In the genomic region with DNA sequence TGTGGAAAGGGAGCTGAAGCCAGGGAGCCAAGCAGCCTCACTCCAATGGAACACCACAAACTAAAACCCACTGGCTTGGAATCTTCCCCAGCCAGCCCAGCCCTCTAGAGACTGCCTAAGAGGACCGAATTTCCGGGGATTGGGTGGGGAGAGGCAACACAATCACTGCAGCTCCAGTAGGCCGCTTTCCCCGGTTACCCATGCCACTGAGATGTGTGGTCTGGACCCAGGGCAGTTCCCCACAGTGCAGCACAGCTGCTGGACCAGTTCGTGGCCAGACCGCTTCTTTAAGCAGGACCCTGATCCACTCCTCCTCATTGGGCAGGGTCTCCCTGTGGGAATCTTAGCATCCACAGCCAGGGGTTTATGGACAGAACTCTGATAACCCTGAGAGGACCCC, we compare ENCODE assay signal across 2 cellular contexts.
"Had no signal": no experiment of that assay in that cellular context is flagged by ENCODE, and none has a peak within 500 bp of the region (broad histone marks: within the 10 kb centered on the region; RNA-seq: fewer than 3 reads in every experiment).

No MANE protein-coding gene starts in this region.

- DNase-seq: GDM1, GF-D8 had no signal
